ENCODE assay signal across 10 cellular contexts in genomic region chr22:32410459-32410858, GRCh38. TPM values are rescaled to one million over a fixed set of nuclear protein-coding genes. Genes with fewer than 3 reads are reported as not detected.
DNase-seq lines count a peak whose midpoint lies in the region; ATAC-seq and TF ChIP-seq lines count a peak whose summit lies in the region.
"Had no signal": no experiment of that assay in that cellular context is flagged by ENCODE, and none has a peak within 500 bp of the region (broad histone marks: within the 10 kb centered on the region; RNA-seq: fewer than 3 reads in every experiment).

No MANE protein-coding gene starts in this region.

- 97 to 98% methylated on average over 4 of the region's 4 CpGs for WGBS in GM23248 (ENCODE audit: low coverage in 1 of 2, low lambda C conversion rate in 2 of 2, missing lambda C conversion rate in 2 of 2), 2 experiments
- 79% methylated on average over 4 of the region's 4 CpGs for WGBS in esophagus muscularis mucosa
- WGBS in psoas muscle, 3 donors = 57 to 66% (median 62%) methylated on average over 4 of the region's 4 CpGs
- 65 to 81% methylated on average over 4 of the region's 4 CpGs for WGBS in thyroid gland, 2 donors

- H3K9me2 ChIP-seq in GM23248 (ENCODE audit: insufficient read depth) = no peaks in the 10 kb centered on the region

- H3K79me2 ChIP-seq in GM23248 (ENCODE audit: insufficient read depth) = peaks cover 61% of the 10 kb centered on the region

- no peaks in the 10 kb centered on the region for H4K20me1 ChIP-seq in GM23248 (ENCODE audit: insufficient read depth)

- H3K36me3 ChIP-seq in GM23248 (ENCODE audit: low read depth) = peaks cover 32% of the 10 kb centered on the region
- H3K36me3 ChIP-seq in esophagus muscularis mucosa = peaks cover 20 to 33% (median 29%) of the 10 kb centered on the region in 4 donors
- peaks cover 7 to 38% of the 10 kb centered on the region in 2 donors for H3K36me3 ChIP-seq in psoas muscle (ENCODE audit: insufficient read depth in 1 of 2, low read depth in 1 of 2)
- H3K36me3 ChIP-seq in thyroid gland = peaks cover 13 to 24% of the 10 kb centered on the region in 2 donors

- H3K4me3 ChIP-seq in GM23248 (peak overlapping the region; percentile 88), esophagus muscularis mucosa (peak overlapping the region; percentile 64 to 92 (median 84)), psoas muscle (peak overlapping the region; percentile 84), thyroid gland (replicated peaks in 1 of 3) (no peak overlapping the region)

- no peak for TF ChIP-seq EP300 in esophagus muscularis mucosa (IDR thresholded peaks at IDR 0.05)

- no peak overlapping the region for H2AFZ ChIP-seq in GM23248

- no peaks in the 10 kb centered on the region for H3K9me3 ChIP-seq in GM23248 (ENCODE audit: low read depth)
- H3K9me3 ChIP-seq in esophagus muscularis mucosa = no peaks in the 10 kb centered on the region
- H3K9me3 ChIP-seq in psoas muscle = no peaks in the 10 kb centered on the region
- no peaks in the 10 kb centered on the region for H3K9me3 ChIP-seq in thyroid gland

- H3K4me1 ChIP-seq in GM23248 (ENCODE audit: insufficient read depth) = peaks cover 11% of the 10 kb centered on the region
- peaks cover 18 to 31% (median 25%) of the 10 kb centered on the region in 4 donors for H3K4me1 ChIP-seq in esophagus muscularis mucosa
- H3K4me1 ChIP-seq in psoas muscle = peaks cover 18% of the 10 kb centered on the region
- peaks cover 7 to 16% of the 10 kb centered on the region in 2 donors for H3K4me1 ChIP-seq in thyroid gland

- intact Hi-C loops in esophagus muscularis mucosa (cut with DNase I) (loop anchor here (5.0 kb wide), 1 partner anchor 62 kb away; the partner anchor contains the start of gene FBXO7), psoas muscle (cut with DNase I) (loop anchor here in 1 of 2 donors (10.0 kb wide), 1 partner anchor 656 kb away; the partner anchor contains the start of genes DEPDC5 and PRR14L), thyroid gland (cut with DNase I) (no loop called here)

- in situ Hi-C loops in GM23248 (cut with MboI) = no loop called here

- peak; percentile 23 for DNase-seq in GM23248
- peak; percentile 44 for DNase-seq in RKO (ENCODE audit: low spot score)
- peak; percentile 17 for DNase-seq in esophagus muscularis mucosa (ENCODE audit: extremely low spot score)
- no peak for DNase-seq in psoas muscle
- DNase-seq in NCI-H1436 (lab: John Stamatoyannopoulos, UW) = no peak
- DNase-seq in NCI-H187 (lab: John Stamatoyannopoulos, UW) = no peak
- DNase-seq in thyroid gland = no peak
- DNase-seq: stimulated activated CD4-positive, alpha-beta T cell treated with anti-CD3 and anti-CD28 coated beads, Interleukin-12 subunit alpha, Interleukin-12 subunit beta, amount 100 ng/mL, for 4 hours; SW 1271 had no signal

- H3F3A ChIP-seq in GM23248 (ENCODE audit: insufficient read depth) = no peaks in the 10 kb centered on the region

- H3K4me2 ChIP-seq in GM23248 (ENCODE audit: unreplicated experiment) = peak overlapping the region; percentile 95

- H3K27ac ChIP-seq in GM23248 (no peak overlapping the region), esophagus muscularis mucosa (replicated peaks in 1 of 4) (no peak overlapping the region), psoas muscle (no peak overlapping the region), thyroid gland (no peak overlapping the region)

- H3K27me3 ChIP-seq in GM23248 (replicated peaks; ENCODE audit: insufficient read depth) (no peaks in the 10 kb centered on the region), esophagus muscularis mucosa (no peaks in the 10 kb centered on the region), psoas muscle (ENCODE audit: insufficient read depth in 3 of 3, low read length in 2 of 3) (no peaks in the 10 kb centered on the region), thyroid gland (no peaks in the 10 kb centered on the region)

- TF ChIP-seq CTCF in esophagus muscularis mucosa (IDR thresholded peaks at IDR 0.05) (no peak), psoas muscle (IDR thresholded peaks at IDR 0.05) (no peak), thyroid gland (IDR thresholded peaks at IDR 0.05) (no peak)

- ATAC-seq in psoas muscle (peak in 1 of 4 donors; percentile 19), GM21390 (IDR thresholded peaks at IDR 0.05; ENCODE audit: unreplicated experiment) (no peak)

- H3K9ac ChIP-seq in GM23248 = peak overlapping the region; percentile 86; the same call in 1 of the 2 replicates

- TF ChIP-seq POLR2A in esophagus muscularis mucosa (IDR thresholded peaks at IDR 0.05; ENCODE audit: low read depth) = no peak
- TF ChIP-seq POLR2A in thyroid gland (IDR thresholded peaks at IDR 0.05) = no peak

RNA-seq across cellular contexts. Expression of gene RTCB, which starts 1.6 kb away (rescaled TPM):
- 96.7 and 101 TPM in 2 replicates for total RNA-seq in GM23248 (2014; rRNA removed; shearing (Covaris generic))
- polyA plus RNA-seq in GM23248 (2016; fragmentation: Nextera tagmentation; extraction: Ambion mirVana) (88.8 and 91.0 TPM in 2 replicates), psoas muscle (10 to 100 TPM; 40.0 to 91.5 (median 79.1) TPM)
- total RNA-seq in esophagus muscularis mucosa (10 to 100 TPM; 46.9 to 71.0 (median 59.1) TPM), psoas muscle (10 to 100 TPM; 40.3 to 59.5 (median 47.5) TPM), thyroid gland (10 to 100 TPM; 64.0 to 82.9 (median 77.7) TPM)

RNA-seq across cellular contexts. Expression of gene RFPL3, which starts 52.8 kb away (rescaled TPM):
- not detected in 2 replicates for total RNA-seq in GM23248 (2014; rRNA removed; shearing (Covaris generic))
- polyA plus RNA-seq in GM23248 (2016; fragmentation: Nextera tagmentation; extraction: Ambion mirVana) = not detected in 2 replicates
- not detected for total RNA-seq in esophagus muscularis mucosa
- not detected for total RNA-seq in psoas muscle
- polyA plus RNA-seq in psoas muscle = not detected
- total RNA-seq in thyroid gland = not detected

RNA-seq across cellular contexts. Expression of gene BPIFC, which starts 53.8 kb away (rescaled TPM):
- total RNA-seq in GM23248 (2014; rRNA removed; shearing (Covaris generic)) = not detected in 2 replicates
- not detected in 2 replicates for polyA plus RNA-seq in GM23248 (2016; fragmentation: Nextera tagmentation; extraction: Ambion mirVana)
- not detected for total RNA-seq in esophagus muscularis mucosa
- total RNA-seq in psoas muscle = not detected
- polyA plus RNA-seq in psoas muscle = under 1 TPM in 1 of 3 donors, not detected in 2; 0.01 TPM
- total RNA-seq in thyroid gland = not detected

Comparison
In these comparisons a context has a peak if more than half of its experiments do, and no peak if none do; other contexts are left out.
1. DNase-seq: peak in GM23248 (single experiment), RKO (single experiment) and esophagus muscularis mucosa (single experiment); none in psoas muscle (0 of 2), NCI-H1436 (single experiment), NCI-H187 (0 of 2) and thyroid gland (0 of 2).
2. H3K4me3 ChIP-seq: peak in GM23248 (single experiment), esophagus muscularis mucosa (4 of 4) and psoas muscle (single experiment); none in thyroid gland (0 of 3).